In genomic region chr6:47534063-47534462, GRCh38 we compare ENCODE assay signal across 14 cellular contexts. TPM values are rescaled to one million over a fixed set of nuclear protein-coding genes. Genes with fewer than 3 reads are reported as not detected.
DNase-seq lines count a peak whose midpoint lies in the region; ATAC-seq and TF ChIP-seq lines count a peak whose summit lies in the region.
"Had no signal": no experiment of that assay in that cellular context is flagged by ENCODE, and none has a peak within 500 bp of the region (broad histone marks: within the 10 kb centered on the region; RNA-seq: fewer than 3 reads in every experiment).

No MANE protein-coding gene starts in this region.

- POLR2A ChIA-PET in WTC11 (lab: Charles Lee): no interaction called here

- H3K27ac Mint-ChIP-seq in WTC11: peak overlapping the region; percentile 48; the same call in 1 of the 2 replicates
- H3K27ac Mint-ChIP-seq: CD14-positive monocyte had no signal

- TF ChIP-seq CTCF in LNCaP clone FGC (IDR thresholded peaks at IDR 0.05; ENCODE audit: control insufficient read depth, extremely low read depth, insufficient read depth) (no peak), WTC11 (IDR thresholded peaks at IDR 0.05) (no peak)

- H3K4me3 ChIP-seq in LNCaP clone FGC (ENCODE audit: low read depth, low read length): no peak overlapping the region

- ATAC-seq in WTC11 (no peak), left colon (peak; percentile 31), GM21447 (IDR thresholded peaks at IDR 0.05; ENCODE audit: unreplicated experiment) (no peak)

- H3K36me3 Mint-ChIP-seq in WTC11: peaks cover 22% of the 10 kb centered on the region

- no peaks in the 10 kb centered on the region for H3K27me3 Mint-ChIP-seq in WTC11 (ENCODE audit: low read depth)
- H3K27me3 Mint-ChIP-seq: CD4-positive, alpha-beta memory T cell had no signal

- H3K4me1 Mint-ChIP-seq in WTC11: peaks cover 12% of the 10 kb centered on the region
- H3K4me1 Mint-ChIP-seq: CD14-positive monocyte, H9 had no signal

- intact Hi-C loops in left colon (cut with DNase I, micrococcal nuclease): no loop called here

- H3K9me3 Mint-ChIP-seq in WTC11: no peaks in the 10 kb centered on the region
- H3K9me3 Mint-ChIP-seq: CD14-positive monocyte, H9 had no signal

- CTCF ChIA-PET in WTC11 (lab: Charles Lee): no interaction called here

- DNase-seq in LNCaP clone FGC (ENCODE audit: low read depth): peak; percentile 92
- DNase-seq in WTC11 (ENCODE audit: low spot score): no peak
- no peak for DNase-seq in left colon
- DNase-seq in NK-92 treated with Interleukin-12 subunit alpha and Interleukin-12 subunit beta, amount 100 ng/mL, for 24 hours (lab: John Stamatoyannopoulos, UW): no peak
- DNase-seq in DMS53 (lab: John Stamatoyannopoulos, UW): no peak
- DNase-seq in NCI-H187 treated with DMSO at 0.1 percent for 48 hours (lab: John Stamatoyannopoulos, UW): no peak
- DNase-seq: AML-193; CD4-positive, alpha-beta memory T cell; DMS153; DMS79 treated with DMSO at 0.1 percent for 48 hours; GF-D8; H9 had no signal

- H3K4me3 Mint-ChIP-seq in WTC11: no peak overlapping the region
- H3K4me3 Mint-ChIP-seq: CD14-positive monocyte; CD4-positive, alpha-beta memory T cell; H9 had no signal

TF ChIP-seq in WTC11, 78 proteins besides CTCF, POLR2A, EP300 and RAD21:
- TF ChIP-seq ZSCAN18 (CRISPR knock-in tag; IDR thresholded peaks at IDR 0.05) (no peak), ESRRA (CRISPR knock-in tag; IDR thresholded peaks at IDR 0.05; ENCODE audit: borderline replicate concordance) (no peak), PRRX2 (CRISPR knock-in tag; IDR thresholded peaks at IDR 0.05) (no peak), NFYB (CRISPR knock-in tag; conservative IDR thresholded peaks at IDR 0.05; ENCODE audit: low read depth) (no peak), NR1H2 (CRISPR knock-in tag; IDR thresholded peaks at IDR 0.05) (no peak), E2F4 (CRISPR knock-in tag; IDR thresholded peaks at IDR 0.05; ENCODE audit: borderline replicate concordance, low read depth) (no peak), OVOL2 (CRISPR knock-in tag; IDR thresholded peaks at IDR 0.05; ENCODE audit: borderline replicate concordance) (no peak), FOXJ3 (CRISPR knock-in tag; IDR thresholded peaks at IDR 0.05; ENCODE audit: borderline replicate concordance) (no peak), ZNF232 (CRISPR knock-in tag; IDR thresholded peaks at IDR 0.05) (no peak), ZNF423 (CRISPR knock-in tag; IDR thresholded peaks at IDR 0.05) (no peak), ZNF671 (CRISPR knock-in tag; IDR thresholded peaks at IDR 0.05) (no peak), IRF2 (CRISPR knock-in tag; IDR thresholded peaks at IDR 0.05; ENCODE audit: borderline replicate concordance, low read depth) (no peak), ZNF317 (CRISPR knock-in tag; IDR thresholded peaks at IDR 0.05; ENCODE audit: borderline replicate concordance, low read depth) (no peak), SMAD3 (CRISPR knock-in tag; IDR thresholded peaks at IDR 0.05; ENCODE audit: borderline replicate concordance) (no peak), ZNF281 (CRISPR knock-in tag; IDR thresholded peaks at IDR 0.05) (no peak)
- TF ChIP-seq, protein P1, sequence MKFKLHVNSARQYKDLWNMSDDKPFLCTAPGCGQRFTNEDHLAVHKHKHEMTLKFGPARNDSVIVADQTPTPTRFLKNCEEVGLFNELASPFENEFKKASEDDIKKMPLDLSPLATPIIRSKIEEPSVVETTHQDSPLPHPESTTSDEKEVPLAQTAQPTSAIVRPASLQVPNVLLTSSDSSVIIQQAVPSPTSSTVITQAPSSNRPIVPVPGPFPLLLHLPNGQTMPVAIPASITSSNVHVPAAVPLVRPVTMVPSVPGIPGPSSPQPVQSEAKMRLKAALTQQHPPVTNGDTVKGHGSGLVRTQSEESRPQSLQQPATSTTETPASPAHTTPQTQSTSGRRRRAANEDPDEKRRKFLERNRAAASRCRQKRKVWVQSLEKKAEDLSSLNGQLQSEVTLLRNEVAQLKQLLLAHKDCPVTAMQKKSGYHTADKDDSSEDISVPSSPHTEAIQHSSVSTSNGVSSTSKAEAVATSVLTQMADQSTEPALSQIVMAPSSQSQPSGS (CRISPR knock-in tag; IDR thresholded peaks at IDR 0.05; ENCODE audit: borderline replicate concordance, low read depth): no peak
- TF ChIP-seq, protein P2, sequence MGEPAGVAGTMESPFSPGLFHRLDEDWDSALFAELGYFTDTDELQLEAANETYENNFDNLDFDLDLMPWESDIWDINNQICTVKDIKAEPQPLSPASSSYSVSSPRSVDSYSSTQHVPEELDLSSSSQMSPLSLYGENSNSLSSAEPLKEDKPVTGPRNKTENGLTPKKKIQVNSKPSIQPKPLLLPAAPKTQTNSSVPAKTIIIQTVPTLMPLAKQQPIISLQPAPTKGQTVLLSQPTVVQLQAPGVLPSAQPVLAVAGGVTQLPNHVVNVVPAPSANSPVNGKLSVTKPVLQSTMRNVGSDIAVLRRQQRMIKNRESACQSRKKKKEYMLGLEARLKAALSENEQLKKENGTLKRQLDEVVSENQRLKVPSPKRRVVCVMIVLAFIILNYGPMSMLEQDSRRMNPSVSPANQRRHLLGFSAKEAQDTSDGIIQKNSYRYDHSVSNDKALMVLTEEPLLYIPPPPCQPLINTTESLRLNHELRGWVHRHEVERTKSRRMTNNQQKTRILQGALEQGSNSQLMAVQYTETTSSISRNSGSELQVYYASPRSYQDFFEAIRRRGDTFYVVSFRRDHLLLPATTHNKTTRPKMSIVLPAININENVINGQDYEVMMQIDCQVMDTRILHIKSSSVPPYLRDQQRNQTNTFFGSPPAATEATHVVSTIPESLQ (CRISPR knock-in tag; IDR thresholded peaks at IDR 0.05): no peak

RNA-seq across cellular contexts. Expression of gene CD2AP, which starts 56.5 kb away (rescaled TPM):
- total RNA-seq in WTC11 (2021) (62.3 to 77.0 TPM (median 62.3 TPM) in 3 replicates), left colon (100 to 1,000 TPM; 103 to 111 TPM)
